19 cellular contexts compared by ENCODE assay signal in genomic region chr20:61307686-61308085, GRCh38. TPM values are rescaled to one million over a fixed set of nuclear protein-coding genes. Genes with fewer than 3 reads are reported as not detected.
"Had no signal": no experiment of that assay in that cellular context is flagged by ENCODE, and none has a peak within 500 bp of the region (broad histone marks: within the 10 kb centered on the region; RNA-seq: fewer than 3 reads in every experiment).

No MANE protein-coding gene starts in this region.

- H3K4me1 ChIP-seq: colonic mucosa, esophagus squamous epithelium, gastroesophageal sphincter, sigmoid colon, stomach, transverse colon had no signal

- ATAC-seq: gastroesophageal sphincter; naive thymus-derived CD4-positive, alpha-beta T cell had no signal

- H3K27ac ChIP-seq: colonic mucosa, esophagus squamous epithelium, gastroesophageal sphincter, neutrophil, sigmoid colon, skin epidermis, stomach, thoracic aorta, transverse colon had no signal

- H3K27me3 ChIP-seq: colonic mucosa, neutrophil, sigmoid colon, transverse colon had no signal

- DNase-seq: colonic mucosa; dermis blood vessel endothelial cell; esophagus squamous epithelium; glutamatergic neuron; kidney; mammary epithelial cell; naive thymus-derived CD4-positive, alpha-beta T cell; nephron progenitor cell; sigmoid colon; stimulated activated CD4-positive, alpha-beta T cell treated with anti-CD3 and anti-CD28 coated beads, Interleukin-12 subunit alpha, Interleukin-12 subunit beta, amount 100 ng/mL, for 4 hours; stimulated activated naive CD4-positive, alpha-beta T cell; stomach; substantia nigra; transverse colon had no signal

- H3K36me3 ChIP-seq: colonic mucosa, esophagus squamous epithelium, gastroesophageal sphincter, neutrophil, sigmoid colon, stomach, thoracic aorta, transverse colon had no signal

- H3K4me3 ChIP-seq: colonic mucosa, esophagus squamous epithelium, gastroesophageal sphincter, sigmoid colon, skin epidermis, stomach, thoracic aorta, transverse colon had no signal

- H3K9me3 ChIP-seq: colonic mucosa, esophagus squamous epithelium, gastroesophageal sphincter, neutrophil, sigmoid colon, stomach, thoracic aorta, transverse colon had no signal

RNA-seq across cellular contexts. Expression of gene CDH4, which starts 55.6 kb away (rescaled TPM):
- total RNA-seq: mesenteric fat pad, thoracic aorta, transverse colon had no signal
